In the genomic region with DNA sequence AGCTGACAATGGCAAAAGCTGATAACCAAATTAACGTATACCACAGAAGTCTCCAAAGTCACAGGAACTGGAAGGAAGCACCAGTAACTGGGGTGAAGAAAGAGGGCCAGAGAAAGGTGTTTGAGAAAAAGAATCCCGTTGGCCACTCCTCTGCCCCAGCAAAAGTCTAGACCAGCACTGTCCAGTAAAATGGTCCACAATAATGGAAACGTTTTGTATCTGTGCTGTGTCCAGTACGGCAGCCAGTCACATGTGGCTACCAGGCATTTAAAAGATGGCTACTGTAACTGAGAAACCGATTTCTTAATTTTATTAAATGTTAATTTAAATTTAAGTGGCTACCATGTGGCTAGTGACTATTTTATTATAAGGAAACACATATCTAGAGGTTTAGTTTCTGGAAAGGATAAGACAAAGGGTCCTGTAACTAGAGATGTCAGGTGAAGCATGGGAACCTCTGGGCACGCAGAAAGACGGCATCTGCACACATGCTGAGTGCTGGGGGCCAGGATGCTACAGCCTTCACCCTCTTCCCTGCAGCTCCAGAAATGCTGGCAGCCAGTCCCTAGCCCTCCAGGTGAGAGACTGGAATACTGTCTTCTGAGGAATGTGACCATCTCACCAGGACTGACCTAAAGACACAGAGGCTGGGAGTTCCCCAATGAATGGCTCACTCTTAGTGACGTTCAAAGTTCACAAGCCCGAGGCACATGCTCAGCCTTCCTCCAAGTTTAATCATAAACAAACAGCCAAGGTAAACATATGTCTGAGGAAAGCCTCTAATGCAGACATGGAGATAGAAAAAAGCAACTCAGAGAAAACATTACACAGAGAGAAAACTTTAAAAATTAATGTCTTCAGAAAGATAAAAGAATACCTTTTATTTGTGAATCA, we compare ENCODE assay signal across 1 cellular context.
TF ChIP-seq lines count a peak whose summit lies in the region.

No MANE protein-coding gene starts in this region.

TF ChIP-seq in HepG2, 621 proteins besides CTCF, POLR2A, EP300 and RAD21 (continued from another document and continues in another):
- TF ChIP-seq HBP1 (CRISPR knock-in tag; IDR thresholded peaks at IDR 0.05; ENCODE audit: low read depth) (no peak), SIX4 (CRISPR knock-in tag; IDR thresholded peaks at IDR 0.05) (no peak), ZNF275 (CRISPR knock-in tag; IDR thresholded peaks at IDR 0.05; ENCODE audit: borderline replicate concordance) (no peak), KDM3A (CRISPR knock-in tag; IDR thresholded peaks at IDR 0.05; ENCODE audit: low read depth) (no peak), ZNF496 (CRISPR knock-in tag; IDR thresholded peaks at IDR 0.05; ENCODE audit: insufficient replicate concordance) (no peak), ZNF121 (CRISPR knock-in tag; IDR thresholded peaks at IDR 0.05) (no peak), UBTF (CRISPR knock-in tag; IDR thresholded peaks at IDR 0.05) (no peak), MTERF4 (CRISPR knock-in tag; IDR thresholded peaks at IDR 0.05) (no peak), YEATS2 (CRISPR knock-in tag; IDR thresholded peaks at IDR 0.05; ENCODE audit: borderline replicate concordance) (no peak), PBX2 (CRISPR knock-in tag; IDR thresholded peaks at IDR 0.05) (no peak), REPIN1 (CRISPR knock-in tag; IDR thresholded peaks at IDR 0.05; ENCODE audit: borderline replicate concordance, low read depth) (no peak), SMAD9 (CRISPR knock-in tag; IDR thresholded peaks at IDR 0.05) (no peak), CBX1 (IDR thresholded peaks at IDR 0.05; ENCODE audit: low read depth) (no peak), ZNF772 (CRISPR knock-in tag; IDR thresholded peaks at IDR 0.05) (no peak), ZNF766 (CRISPR knock-in tag; IDR thresholded peaks at IDR 0.05; ENCODE audit: borderline replicate concordance) (no peak), ZNF747 (CRISPR knock-in tag; IDR thresholded peaks at IDR 0.05; ENCODE audit: borderline replicate concordance) (no peak), ZNF737 (CRISPR knock-in tag; IDR thresholded peaks at IDR 0.05; ENCODE audit: borderline replicate concordance) (no peak), ZNF446 (CRISPR knock-in tag; IDR thresholded peaks at IDR 0.05) (no peak), ZBTB49 (CRISPR knock-in tag; IDR thresholded peaks at IDR 0.05; ENCODE audit: borderline replicate concordance) (no peak), ZSCAN25 (CRISPR knock-in tag; IDR thresholded peaks at IDR 0.05) (no peak)
- TF ChIP-seq, protein P1, sequence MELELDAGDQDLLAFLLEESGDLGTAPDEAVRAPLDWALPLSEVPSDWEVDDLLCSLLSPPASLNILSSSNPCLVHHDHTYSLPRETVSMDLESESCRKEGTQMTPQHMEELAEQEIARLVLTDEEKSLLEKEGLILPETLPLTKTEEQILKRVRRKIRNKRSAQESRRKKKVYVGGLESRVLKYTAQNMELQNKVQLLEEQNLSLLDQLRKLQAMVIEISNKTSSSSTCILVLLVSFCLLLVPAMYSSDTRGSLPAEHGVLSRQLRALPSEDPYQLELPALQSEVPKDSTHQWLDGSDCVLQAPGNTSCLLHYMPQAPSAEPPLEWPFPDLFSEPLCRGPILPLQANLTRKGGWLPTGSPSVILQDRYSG (CRISPR knock-in tag; IDR thresholded peaks at IDR 0.05): no peak
- TF ChIP-seq, protein P2, sequence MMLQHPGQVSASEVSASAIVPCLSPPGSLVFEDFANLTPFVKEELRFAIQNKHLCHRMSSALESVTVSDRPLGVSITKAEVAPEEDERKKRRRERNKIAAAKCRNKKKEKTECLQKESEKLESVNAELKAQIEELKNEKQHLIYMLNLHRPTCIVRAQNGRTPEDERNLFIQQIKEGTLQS (CRISPR knock-in tag; IDR thresholded peaks at IDR 0.05): no peak
- TF ChIP-seq, protein P3, sequence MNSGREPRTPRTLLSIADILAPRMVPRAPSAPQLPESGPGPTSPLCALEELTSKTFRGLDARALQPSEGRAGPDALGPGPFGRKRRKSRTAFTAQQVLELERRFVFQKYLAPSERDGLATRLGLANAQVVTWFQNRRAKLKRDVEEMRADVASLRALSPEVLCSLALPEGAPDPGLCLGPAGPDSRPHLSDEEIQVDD (CRISPR knock-in tag; IDR thresholded peaks at IDR 0.05; ENCODE audit: borderline replicate concordance): no peak
- TF ChIP-seq, protein P4, sequence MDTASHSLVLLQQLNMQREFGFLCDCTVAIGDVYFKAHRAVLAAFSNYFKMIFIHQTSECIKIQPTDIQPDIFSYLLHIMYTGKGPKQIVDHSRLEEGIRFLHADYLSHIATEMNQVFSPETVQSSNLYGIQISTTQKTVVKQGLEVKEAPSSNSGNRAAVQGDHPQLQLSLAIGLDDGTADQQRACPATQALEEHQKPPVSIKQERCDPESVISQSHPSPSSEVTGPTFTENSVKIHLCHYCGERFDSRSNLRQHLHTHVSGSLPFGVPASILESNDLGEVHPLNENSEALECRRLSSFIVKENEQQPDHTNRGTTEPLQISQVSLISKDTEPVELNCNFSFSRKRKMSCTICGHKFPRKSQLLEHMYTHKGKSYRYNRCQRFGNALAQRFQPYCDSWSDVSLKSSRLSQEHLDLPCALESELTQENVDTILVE (CRISPR knock-in tag; IDR thresholded peaks at IDR 0.05): no peak
- TF ChIP-seq, protein P5, sequence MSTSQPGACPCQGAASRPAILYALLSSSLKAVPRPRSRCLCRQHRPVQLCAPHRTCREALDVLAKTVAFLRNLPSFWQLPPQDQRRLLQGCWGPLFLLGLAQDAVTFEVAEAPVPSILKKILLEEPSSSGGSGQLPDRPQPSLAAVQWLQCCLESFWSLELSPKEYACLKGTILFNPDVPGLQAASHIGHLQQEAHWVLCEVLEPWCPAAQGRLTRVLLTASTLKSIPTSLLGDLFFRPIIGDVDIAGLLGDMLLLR (CRISPR knock-in tag; IDR thresholded peaks at IDR 0.05): no peak
- TF ChIP-seq, protein P6, sequence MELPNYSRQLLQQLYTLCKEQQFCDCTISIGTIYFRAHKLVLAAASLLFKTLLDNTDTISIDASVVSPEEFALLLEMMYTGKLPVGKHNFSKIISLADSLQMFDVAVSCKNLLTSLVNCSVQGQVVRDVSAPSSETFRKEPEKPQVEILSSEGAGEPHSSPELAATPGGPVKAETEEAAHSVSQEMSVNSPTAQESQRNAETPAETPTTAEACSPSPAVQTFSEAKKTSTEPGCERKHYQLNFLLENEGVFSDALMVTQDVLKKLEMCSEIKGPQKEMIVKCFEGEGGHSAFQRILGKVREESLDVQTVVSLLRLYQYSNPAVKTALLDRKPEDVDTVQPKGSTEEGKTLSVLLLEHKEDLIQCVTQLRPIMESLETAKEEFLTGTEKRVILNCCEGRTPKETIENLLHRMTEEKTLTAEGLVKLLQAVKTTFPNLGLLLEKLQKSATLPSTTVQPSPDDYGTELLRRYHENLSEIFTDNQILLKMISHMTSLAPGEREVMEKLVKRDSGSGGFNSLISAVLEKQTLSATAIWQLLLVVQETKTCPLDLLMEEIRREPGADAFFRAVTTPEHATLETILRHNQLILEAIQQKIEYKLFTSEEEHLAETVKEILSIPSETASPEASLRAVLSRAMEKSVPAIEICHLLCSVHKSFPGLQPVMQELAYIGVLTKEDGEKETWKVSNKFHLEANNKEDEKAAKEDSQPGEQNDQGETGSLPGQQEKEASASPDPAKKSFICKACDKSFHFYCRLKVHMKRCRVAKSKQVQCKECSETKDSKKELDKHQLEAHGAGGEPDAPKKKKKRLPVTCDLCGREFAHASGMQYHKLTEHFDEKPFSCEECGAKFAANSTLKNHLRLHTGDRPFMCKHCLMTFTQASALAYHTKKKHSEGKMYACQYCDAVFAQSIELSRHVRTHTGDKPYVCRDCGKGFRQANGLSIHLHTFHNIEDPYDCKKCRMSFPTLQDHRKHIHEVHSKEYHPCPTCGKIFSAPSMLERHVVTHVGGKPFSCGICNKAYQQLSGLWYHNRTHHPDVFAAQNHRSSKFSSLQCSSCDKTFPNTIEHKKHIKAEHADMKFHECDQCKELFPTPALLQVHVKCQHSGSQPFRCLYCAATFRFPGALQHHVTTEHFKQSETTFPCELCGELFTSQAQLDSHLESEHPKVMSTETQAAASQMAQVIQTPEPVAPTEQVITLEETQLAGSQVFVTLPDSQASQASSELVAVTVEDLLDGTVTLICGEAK (IDR thresholded peaks at IDR 0.05): no peak
- TF ChIP-seq, protein P6 (CRISPR knock-in tag; IDR thresholded peaks at IDR 0.05): no peak
